9 cellular contexts compared by ENCODE assay signal in genomic region chrX:20224814-20225487, GRCh38. TPM values are rescaled to one million over a fixed set of nuclear protein-coding genes. Genes with fewer than 3 reads are reported as not detected.
DNase-seq lines count a peak whose midpoint lies in the region; ATAC-seq and TF ChIP-seq lines count a peak whose summit lies in the region.
"Had no signal": no experiment of that assay in that cellular context is flagged by ENCODE, and none has a peak within 500 bp of the region (broad histone marks: within the 10 kb centered on the region; RNA-seq: fewer than 3 reads in every experiment).

No MANE protein-coding gene starts in this region.

- no peaks in the 10 kb centered on the region for H4K20me1 ChIP-seq in fibroblast of lung (ENCODE audit: control insufficient read depth, extremely low read depth, insufficient read depth, low read length)

- H3K79me2 ChIP-seq in fibroblast of lung (ENCODE audit: control insufficient read depth, insufficient read depth, low read length), result no peaks in the 10 kb centered on the region

- peak; percentile 79 for ATAC-seq in GM21367 (IDR thresholded peaks at IDR 0.05; ENCODE audit: unreplicated experiment)
- peak; percentile 92 for ATAC-seq in HG03460 (IDR thresholded peaks at IDR 0.05; ENCODE audit: unreplicated experiment)

- no peaks in the 10 kb centered on the region for H3K9me3 ChIP-seq in fibroblast of lung (ENCODE audit: control insufficient read depth, insufficient read depth, low read depth, low read length)
- H3K9me3 ChIP-seq in esophagus squamous epithelium, result no peaks in the 10 kb centered on the region
- no peaks in the 10 kb centered on the region for H3K9me3 ChIP-seq in esophagus muscularis mucosa

- WGBS in esophagus squamous epithelium, 2 donors, result 73 to 96% methylated on average over 2 of the region's 2 CpGs
- WGBS in esophagus muscularis mucosa, result 76% methylated on average over 2 of the region's 2 CpGs

- peak; percentile 13 for DNase-seq in GM10248 (ENCODE audit: extremely low spot score)
- peak; percentile 37 to 79 for DNase-seq in fibroblast of lung (ENCODE audit: low read depth in 2 of 2)
- no peak for DNase-seq in esophagus squamous epithelium (lab: John Stamatoyannopoulos, UW)
- no peak for DNase-seq in NCI-H2171 (lab: John Stamatoyannopoulos, UW)
- no peak for DNase-seq in esophagus muscularis mucosa (ENCODE audit: extremely low spot score)
- DNase-seq in activated CD4-positive, CD25-positive, alpha-beta regulatory T cell treated with anti-CD3 and anti-CD28 coated beads, Interleukin-2, amount 50 U/mL, for 72 hours, result no peak
- DNase-seq: activated naive CD8-positive, alpha-beta T cell treated with anti-CD3 and anti-CD28 coated beads, Interleukin-2, amount 10 ng/mL, durations not matched to agents 7 days and 5 days had no signal

- no peak overlapping the region for H3K27ac ChIP-seq in fibroblast of lung (ENCODE audit: insufficient read depth, low read length)
- H3K27ac ChIP-seq in esophagus squamous epithelium, result no peak overlapping the region
- H3K27ac ChIP-seq in esophagus muscularis mucosa (replicated peaks in 1 of 4), result no peak overlapping the region

- TF ChIP-seq POLR2A in esophagus squamous epithelium (IDR thresholded peaks at IDR 0.05) (no peak), esophagus muscularis mucosa (IDR thresholded peaks at IDR 0.05; ENCODE audit: low read depth) (no peak)

- H3K4me3 ChIP-seq in fibroblast of lung (replicated peaks in 1 of 4; ENCODE audit: control extremely low read depth in 1 of 4, insufficient read depth in 1 of 4, low read depth in 3 of 4, low read length in 4 of 4) (no peak overlapping the region), esophagus squamous epithelium (no peak overlapping the region), esophagus muscularis mucosa (no peak overlapping the region)

- intact Hi-C loops in esophagus squamous epithelium (cut with DNase I) (no loop called here), esophagus muscularis mucosa (cut with DNase I) (no loop called here)

- no peak overlapping the region for H3K4me2 ChIP-seq in fibroblast of lung (ENCODE audit: extremely low read depth, insufficient read depth, low read length)

- CTCF ChIA-PET in GM10248 (lab: Yijun Ruan, JAX), result no interaction called here

- no peak overlapping the region for H3K9ac ChIP-seq in fibroblast of lung (ENCODE audit: insufficient read depth, low read length)

- TF ChIP-seq CTCF in GM10248 (IDR thresholded peaks at IDR 0.05; ENCODE audit: control extremely low read depth, extremely low read depth, low read depth, missing control alignments), result no peak
- TF ChIP-seq CTCF in fibroblast of lung (conservative IDR thresholded peaks at IDR 0.05 in 1 of 2, IDR thresholded peaks at IDR 0.05 in 1 of 2; ENCODE audit: low read depth in 1 of 2, low read length in 2 of 2), result no peak
- TF ChIP-seq CTCF in esophagus squamous epithelium (IDR thresholded peaks at IDR 0.05), result no peak
- no peak for TF ChIP-seq CTCF in esophagus muscularis mucosa (IDR thresholded peaks at IDR 0.05)

- POLR2A ChIA-PET in GM10248 (lab: Yijun Ruan, JAX), result no interaction called here

- no peak overlapping the region for H2AFZ ChIP-seq in fibroblast of lung (ENCODE audit: low read length)

- TF ChIP-seq EP300 in esophagus muscularis mucosa (IDR thresholded peaks at IDR 0.05), result no peak

- H3K27me3 ChIP-seq in fibroblast of lung (ENCODE audit: control insufficient read depth, insufficient read depth, low read length) (no peaks in the 10 kb centered on the region), esophagus squamous epithelium (no peaks in the 10 kb centered on the region), esophagus muscularis mucosa (no peaks in the 10 kb centered on the region)

- H3K4me1 ChIP-seq in fibroblast of lung (ENCODE audit: control insufficient read depth, extremely low read depth, insufficient read depth, low read length) (no peaks in the 10 kb centered on the region), esophagus squamous epithelium (peaks cover 0 to 10% (median 4%) of the 10 kb centered on the region in 3 donors), esophagus muscularis mucosa (peaks cover 0 to 23% (median 6%) of the 10 kb centered on the region in 4 donors)

- no peaks in the 10 kb centered on the region for H3K36me3 ChIP-seq in fibroblast of lung (ENCODE audit: control insufficient read depth, insufficient read depth, low read length)
- H3K36me3 ChIP-seq in esophagus squamous epithelium, result peaks cover 0 to 13% (median 0%) of the 10 kb centered on the region in 3 donors
- H3K36me3 ChIP-seq in esophagus muscularis mucosa, result no peaks in the 10 kb centered on the region

RNA-seq across cellular contexts. Expression of gene RPS6KA3, which starts 41.8 kb away (rescaled TPM):
- total RNA-seq in fibroblast of lung (29.0 and 38.5 TPM in 2 replicates), esophagus squamous epithelium (10 to 100 TPM; 15.8 to 30.9 (median 29.7) TPM), esophagus muscularis mucosa (10 to 100 TPM; 36.1 to 41.6 (median 39.0) TPM)
- 50.2 TPM in 2 replicates for polyA plus RNA-seq in fibroblast of lung
- polyA plus RNA-seq in fibroblast of lung (2012), result 29.0 and 30.8 TPM in 2 replicates
- polyA minus RNA-seq in fibroblast of lung (ENCODE audit: low replicate concordance), result 19.8 and 29.5 TPM in 2 replicates

Comparison
In these comparisons a context has a peak if more than half of its experiments do, and no peak if none do; other contexts are left out.
1. DNase-seq: peak in GM10248 (single experiment) and fibroblast of lung (2 of 2); none in esophagus squamous epithelium (single experiment), NCI-H2171 (single experiment), esophagus muscularis mucosa (single experiment) and activated CD4-positive, CD25-positive, alpha-beta regulatory T cell treated with anti-CD3 and anti-CD28 coated beads, Interleukin-2, amount 50 U/mL, for 72 hours (single experiment).